In the genomic region with DNA sequence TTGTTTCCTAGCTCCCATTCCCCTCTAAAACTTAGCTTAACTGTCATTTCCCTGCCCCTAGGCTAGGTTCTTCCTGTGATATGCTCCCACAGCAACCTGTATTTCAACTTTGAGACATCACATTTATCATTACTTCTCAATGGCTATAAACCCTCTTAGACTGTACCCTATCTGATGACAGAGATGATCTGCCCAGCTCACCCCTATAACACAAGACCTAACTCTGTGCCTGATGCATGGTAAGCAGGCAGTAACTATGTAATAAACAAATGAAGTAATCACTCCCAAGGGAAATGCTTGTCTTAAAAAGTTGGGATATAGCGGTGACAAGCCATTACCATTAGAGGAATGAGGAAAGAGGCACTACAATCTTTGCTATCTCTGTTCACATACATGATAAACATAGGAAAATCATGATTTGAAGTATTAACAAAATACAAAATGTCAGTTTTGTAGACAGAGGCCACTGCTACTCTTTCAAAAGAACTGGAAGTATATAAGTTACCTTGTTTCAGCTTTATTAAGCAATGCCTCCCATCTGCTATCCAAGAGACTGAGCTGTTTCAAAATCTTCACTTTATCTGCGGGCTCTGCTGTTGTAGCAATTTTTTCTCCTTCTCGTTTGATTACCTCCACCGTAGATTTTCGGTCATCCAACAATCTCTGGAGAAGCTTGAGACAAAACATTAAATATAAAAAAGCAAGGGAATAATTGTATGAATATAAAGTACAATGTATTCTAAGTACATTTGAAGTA, we compare ENCODE assay signal across 1 cellular context.
TF ChIP-seq lines count a peak whose summit lies in the region.

No MANE protein-coding gene starts in this region.

TF ChIP-seq in HEK293, 187 proteins besides CTCF, POLR2A, EP300 and RAD21 (continued from another document):
- TF ChIP-seq, protein P1, sequence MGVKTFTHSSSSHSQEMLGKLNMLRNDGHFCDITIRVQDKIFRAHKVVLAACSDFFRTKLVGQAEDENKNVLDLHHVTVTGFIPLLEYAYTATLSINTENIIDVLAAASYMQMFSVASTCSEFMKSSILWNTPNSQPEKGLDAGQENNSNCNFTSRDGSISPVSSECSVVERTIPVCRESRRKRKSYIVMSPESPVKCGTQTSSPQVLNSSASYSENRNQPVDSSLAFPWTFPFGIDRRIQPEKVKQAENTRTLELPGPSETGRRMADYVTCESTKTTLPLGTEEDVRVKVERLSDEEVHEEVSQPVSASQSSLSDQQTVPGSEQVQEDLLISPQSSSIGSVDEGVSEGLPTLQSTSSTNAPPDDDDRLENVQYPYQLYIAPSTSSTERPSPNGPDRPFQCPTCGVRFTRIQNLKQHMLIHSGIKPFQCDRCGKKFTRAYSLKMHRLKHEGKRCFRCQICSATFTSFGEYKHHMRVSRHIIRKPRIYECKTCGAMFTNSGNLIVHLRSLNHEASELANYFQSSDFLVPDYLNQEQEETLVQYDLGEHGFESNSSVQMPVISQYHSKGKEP (tag by site-specific recombination; IDR thresholded peaks at IDR 0.05): no peak
- TF ChIP-seq ZSCAN16 (tag by site-specific recombination; IDR thresholded peaks at IDR 0.05): no peak
- TF ChIP-seq ZNF223 (tag by site-specific recombination; IDR thresholded peaks at IDR 0.05): no peak
- peak; percentile 52; the same call in 1 of the 2 replicates for TF ChIP-seq ZNF366 (tag by site-specific recombination; conservative IDR thresholded peaks at IDR 0.05)
- TF ChIP-seq ZNF560 (tag by site-specific recombination; IDR thresholded peaks at IDR 0.05; ENCODE audit: borderline replicate concordance): no peak
- no peak for TF ChIP-seq ZNF654 (tag by site-specific recombination; IDR thresholded peaks at IDR 0.05; ENCODE audit: low read depth)
- TF ChIP-seq EGR2 (tag by site-specific recombination; IDR thresholded peaks at IDR 0.05; ENCODE audit: low read depth): no peak
- no peak for TF ChIP-seq ZNF202 (tag by site-specific recombination; IDR thresholded peaks at IDR 0.05; ENCODE audit: borderline replicate concordance)
- TF ChIP-seq KLF10 (tag by site-specific recombination; IDR thresholded peaks at IDR 0.05): no peak
- TF ChIP-seq ZNF610 (tag by site-specific recombination; IDR thresholded peaks at IDR 0.05; ENCODE audit: borderline replicate concordance): no peak
- TF ChIP-seq, protein P2, sequence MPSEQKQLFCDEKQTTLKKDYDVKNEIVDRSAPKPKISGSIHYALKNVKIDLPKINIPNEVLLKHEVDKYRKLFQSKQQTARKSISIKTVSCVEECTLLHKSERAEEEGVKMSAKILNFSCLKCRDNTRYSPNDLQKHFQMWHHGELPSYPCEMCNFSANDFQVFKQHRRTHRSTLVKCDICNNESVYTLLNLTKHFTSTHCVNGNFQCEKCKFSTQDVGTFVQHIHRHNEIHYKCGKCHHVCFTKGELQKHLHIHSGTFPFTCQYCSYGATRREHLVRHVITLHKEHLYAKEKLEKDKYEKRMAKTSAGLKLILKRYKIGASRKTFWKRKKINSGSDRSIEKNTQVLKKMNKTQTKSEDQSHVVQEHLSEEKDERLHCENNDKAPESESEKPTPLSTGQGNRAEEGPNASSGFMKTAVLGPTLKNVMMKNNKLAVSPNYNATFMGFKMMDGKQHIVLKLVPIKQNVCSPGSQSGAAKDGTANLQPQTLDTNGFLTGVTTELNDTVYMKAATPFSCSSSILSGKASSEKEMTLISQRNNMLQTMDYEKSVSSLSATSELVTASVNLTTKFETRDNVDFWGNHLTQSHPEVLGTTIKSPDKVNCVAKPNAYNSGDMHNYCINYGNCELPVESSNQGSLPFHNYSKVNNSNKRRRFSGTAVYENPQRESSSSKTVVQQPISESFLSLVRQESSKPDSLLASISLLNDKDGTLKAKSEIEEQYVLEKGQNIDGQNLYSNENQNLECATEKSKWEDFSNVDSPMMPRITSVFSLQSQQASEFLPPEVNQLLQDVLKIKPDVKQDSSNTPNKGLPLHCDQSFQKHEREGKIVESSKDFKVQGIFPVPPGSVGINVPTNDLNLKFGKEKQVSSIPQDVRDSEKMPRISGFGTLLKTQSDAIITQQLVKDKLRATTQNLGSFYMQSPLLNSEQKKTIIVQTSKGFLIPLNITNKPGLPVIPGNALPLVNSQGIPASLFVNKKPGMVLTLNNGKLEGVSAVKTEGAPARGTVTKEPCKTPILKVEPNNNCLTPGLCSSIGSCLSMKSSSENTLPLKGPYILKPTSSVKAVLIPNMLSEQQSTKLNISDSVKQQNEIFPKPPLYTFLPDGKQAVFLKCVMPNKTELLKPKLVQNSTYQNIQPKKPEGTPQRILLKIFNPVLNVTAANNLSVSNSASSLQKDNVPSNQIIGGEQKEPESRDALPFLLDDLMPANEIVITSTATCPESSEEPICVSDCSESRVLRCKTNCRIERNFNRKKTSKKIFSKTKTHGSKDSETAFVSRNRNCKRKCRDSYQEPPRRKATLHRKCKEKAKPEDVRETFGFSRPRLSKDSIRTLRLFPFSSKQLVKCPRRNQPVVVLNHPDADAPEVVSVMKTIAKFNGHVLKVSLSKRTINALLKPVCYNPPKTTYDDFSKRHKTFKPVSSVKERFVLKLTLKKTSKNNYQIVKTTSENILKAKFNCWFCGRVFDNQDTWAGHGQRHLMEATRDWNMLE (tag by site-specific recombination; conservative IDR thresholded peaks at IDR 0.05; ENCODE audit: low read depth): no peak
- TF ChIP-seq HOXD13 (CRISPR knock-in tag; IDR thresholded peaks at IDR 0.05; ENCODE audit: borderline replicate concordance): no peak
- no peak for TF ChIP-seq ZXDB (tag by site-specific recombination; IDR thresholded peaks at IDR 0.05)
- TF ChIP-seq ZNF404 (tag by site-specific recombination; IDR thresholded peaks at IDR 0.05): no peak
- no peak for TF ChIP-seq BCL11B (tag by site-specific recombination; IDR thresholded peaks at IDR 0.05; ENCODE audit: low read depth)
- TF ChIP-seq ZNF830 (tag by site-specific recombination; IDR thresholded peaks at IDR 0.05; ENCODE audit: low read depth): no peak
- TF ChIP-seq ZNF658 (tag by site-specific recombination; IDR thresholded peaks at IDR 0.05): no peak
- TF ChIP-seq, protein P3, sequence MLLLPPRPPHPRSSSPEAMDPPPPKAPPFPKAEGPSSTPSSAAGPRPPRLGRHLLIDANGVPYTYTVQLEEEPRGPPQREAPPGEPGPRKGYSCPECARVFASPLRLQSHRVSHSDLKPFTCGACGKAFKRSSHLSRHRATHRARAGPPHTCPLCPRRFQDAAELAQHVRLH (tag by site-specific recombination; IDR thresholded peaks at IDR 0.05): no peak
- TF ChIP-seq, protein P4, sequence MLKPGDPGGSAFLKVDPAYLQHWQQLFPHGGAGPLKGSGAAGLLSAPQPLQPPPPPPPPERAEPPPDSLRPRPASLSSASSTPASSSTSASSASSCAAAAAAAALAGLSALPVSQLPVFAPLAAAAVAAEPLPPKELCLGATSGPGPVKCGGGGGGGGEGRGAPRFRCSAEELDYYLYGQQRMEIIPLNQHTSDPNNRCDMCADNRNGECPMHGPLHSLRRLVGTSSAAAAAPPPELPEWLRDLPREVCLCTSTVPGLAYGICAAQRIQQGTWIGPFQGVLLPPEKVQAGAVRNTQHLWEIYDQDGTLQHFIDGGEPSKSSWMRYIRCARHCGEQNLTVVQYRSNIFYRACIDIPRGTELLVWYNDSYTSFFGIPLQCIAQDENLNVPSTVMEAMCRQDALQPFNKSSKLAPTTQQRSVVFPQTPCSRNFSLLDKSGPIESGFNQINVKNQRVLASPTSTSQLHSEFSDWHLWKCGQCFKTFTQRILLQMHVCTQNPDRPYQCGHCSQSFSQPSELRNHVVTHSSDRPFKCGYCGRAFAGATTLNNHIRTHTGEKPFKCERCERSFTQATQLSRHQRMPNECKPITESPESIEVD (tag by site-specific recombination; IDR thresholded peaks at IDR 0.05): peak; percentile 54
- TF ChIP-seq ZNF596 (tag by site-specific recombination; IDR thresholded peaks at IDR 0.05): no peak
- TF ChIP-seq KLF16 (tag by site-specific recombination; IDR thresholded peaks at IDR 0.05): no peak
- peak; percentile 44 for TF ChIP-seq ZNF629 (tag by site-specific recombination; IDR thresholded peaks at IDR 0.05)
- TF ChIP-seq PRDM2 (tag by site-specific recombination; IDR thresholded peaks at IDR 0.05; ENCODE audit: borderline replicate concordance): no peak
- TF ChIP-seq ZBTB7A (tag by site-specific recombination; IDR thresholded peaks at IDR 0.05; ENCODE audit: low read depth): no peak
- TF ChIP-seq ZNF837 (tag by site-specific recombination; IDR thresholded peaks at IDR 0.05): no peak
- TF ChIP-seq ZFP41 (tag by site-specific recombination; IDR thresholded peaks at IDR 0.05; ENCODE audit: borderline replicate concordance): no peak
- TF ChIP-seq ZNF2 (tag by site-specific recombination; IDR thresholded peaks at IDR 0.05): 0 out of 2 replicates have a peak, but pooled peaks have one; percentile 25
